In the genomic region with DNA sequence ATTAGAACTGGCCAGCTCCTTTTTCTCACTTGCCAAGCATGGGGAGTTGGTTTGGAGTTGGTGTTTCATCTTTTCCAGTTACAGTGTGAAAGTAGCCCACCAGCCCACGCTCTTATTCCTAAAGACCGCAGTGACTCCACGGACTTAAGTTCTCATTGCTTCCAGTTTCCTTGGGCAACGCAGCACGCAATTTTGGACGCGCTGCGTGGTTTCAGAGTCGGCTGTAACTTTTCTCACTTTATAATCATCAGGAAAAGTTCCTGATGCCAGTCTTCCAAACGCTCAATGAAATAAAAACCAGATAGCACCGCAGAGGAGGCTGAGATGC, we compare ENCODE assay signal across 8 cellular contexts. TPM values are rescaled to one million over a fixed set of nuclear protein-coding genes. Genes with fewer than 3 reads are reported as not detected.
DNase-seq lines count a peak whose midpoint lies in the region; ATAC-seq and TF ChIP-seq lines count a peak whose summit lies in the region.

No MANE protein-coding gene starts in this region.

- peak overlapping the region; percentile 94 to 99 (median 97) for H3K27ac Mint-ChIP-seq in CD4-positive, alpha-beta memory T cell
- H3K27ac Mint-ChIP-seq in MCF 10A (ENCODE audit: low read depth, unreplicated experiment) = peak overlapping the region; percentile 86
- peak overlapping the region; percentile 98 for H3K27ac Mint-ChIP-seq in stimulated activated memory B cell treated with anti-CD40 and anti-IgM and Interleukin-4, amounts not matched to agents 10 μg/mL and 1 μg/mL and 100 μg/mL, for 72 hours

- POLR2A ChIA-PET in CD4-positive, alpha-beta memory T cell (lab: Charles Lee; ENCODE audit: partially characterized antibody) = interaction anchor here (0.7 to 3.2 kb wide), 10 partner anchors 20 to 1719 kb away, joined by 3 to 38 read pairs (median 5); partner anchors contain the start of genes BCLAF1 and MAP3K5
- POLR2A ChIA-PET in MCF 10A (lab: Yijun Ruan, JAX) = interaction anchor here (0.6 to 2.1 kb wide), 16 partner anchors 9 to 444 kb away, joined by 3 to 10 read pairs (median 4); partner anchors contain the start of gene MAP3K5

- peak overlapping the region; percentile 68 to 82 for H3K9ac ChIP-seq in liver (ENCODE audit: low read depth in 1 of 2, low read length in 2 of 2)

- WGBS in liver = 2% methylated on average over 11 of the region's 11 CpGs

- H3K4me1 Mint-ChIP-seq in CD4-positive, alpha-beta memory T cell = peaks cover 13 to 41% (median 22%) of the 10 kb centered on the region in 4 donors
- no peaks in the 10 kb centered on the region for H3K4me1 Mint-ChIP-seq in MCF 10A (ENCODE audit: insufficient read depth, unreplicated experiment)
- H3K4me1 Mint-ChIP-seq in stimulated activated memory B cell treated with anti-CD40 and anti-IgM and Interleukin-4, amounts not matched to agents 10 μg/mL and 1 μg/mL and 100 μg/mL, for 72 hours = peaks cover 29% of the 10 kb centered on the region

- TF ChIP-seq CTCF in NB4 (IDR thresholded peaks at IDR 0.05; ENCODE audit: low read depth, low read length) (no peak), MCF 10A (IDR thresholded peaks at IDR 0.05; ENCODE audit: unreplicated experiment) (no peak), liver (IDR thresholded peaks at IDR 0.05; ENCODE audit: low read depth, low read length, missing input control) (no peak)

- H3K36me3 Mint-ChIP-seq in CD4-positive, alpha-beta memory T cell = peaks cover 18 to 24% of the 10 kb centered on the region in 2 donors
- H3K36me3 Mint-ChIP-seq in MCF 10A (ENCODE audit: insufficient read depth, unreplicated experiment) = peaks cover 17% of the 10 kb centered on the region
- peaks cover 11% of the 10 kb centered on the region for H3K36me3 Mint-ChIP-seq in stimulated activated memory B cell treated with anti-CD40 and anti-IgM and Interleukin-4, amounts not matched to agents 10 μg/mL and 1 μg/mL and 100 μg/mL, for 72 hours

- peaks cover 12% of the 10 kb centered on the region for H3K4me1 ChIP-seq in CD4-positive, alpha-beta memory T cell (ENCODE audit: insufficient read depth, low read length)
- H3K4me1 ChIP-seq in liver (ENCODE audit: control insufficient read depth in 4 of 4, insufficient read depth in 4 of 4, low read length in 3 of 4) = peaks cover 0 to 7% (median 2%) of the 10 kb centered on the region in 4 donors

- no peaks in the 10 kb centered on the region for H3K27me3 ChIP-seq in CD4-positive, alpha-beta memory T cell (ENCODE audit: insufficient read depth, low read length)
- H3K27me3 ChIP-seq in liver (ENCODE audit: control insufficient read depth in 4 of 4, insufficient read depth in 4 of 4, low read length in 3 of 4) = no peaks in the 10 kb centered on the region

- ATAC-seq in GM21447 (IDR thresholded peaks at IDR 0.05; ENCODE audit: unreplicated experiment) = peak; percentile 9
- no peak for ATAC-seq in stimulated activated memory B cell treated with anti-CD40 and anti-IgM and Interleukin-4, amounts not matched to agents 10 μg/mL and 1 μg/mL and 100 μg/mL, for 72 hours

- BruUV-seq in MCF 10A (replicated peaks; lab: Mats Ljungman, UMichigan) = TSS peak; percentile 66

- no peaks in the 10 kb centered on the region for H3K36me3 ChIP-seq in CD4-positive, alpha-beta memory T cell (ENCODE audit: insufficient read depth, low read length)
- peaks cover 0 to 8% (median 3%) of the 10 kb centered on the region in 4 donors for H3K36me3 ChIP-seq in liver (ENCODE audit: control insufficient read depth in 4 of 4, insufficient read depth in 3 of 4, low read depth in 1 of 4, low read length in 3 of 4)

- DNase-seq in CD4-positive, alpha-beta memory T cell = no peak
- DNase-seq in NB4 (ENCODE audit: low read depth) (no peak), MCF 10A (ENCODE audit: unreplicated experiment) (no peak), SW480 (ENCODE audit: low spot score) (no peak), SHP77 (lab: John Stamatoyannopoulos, UW) (no peak)

- TF ChIP-seq RAD21 in liver (IDR thresholded peaks at IDR 0.05) = no peak

- CTCF ChIA-PET in CD4-positive, alpha-beta memory T cell (lab: Charles Lee; ENCODE audit: partially characterized antibody) = interaction anchor here (1.0 to 4.1 kb wide), 3 partner anchors 28 to 178 kb away, joined by 3 to 34 read pairs (median 19); partner anchors contain the start of gene MAP3K5
- CTCF ChIA-PET in MCF 10A (lab: Yijun Ruan, JAX) = interaction anchor here (0.7 to 2.4 kb wide), 4 partner anchors 28 to 50 kb away, joined by 3 to 7 read pairs (median 5); partner anchors contain the start of gene MAP3K5

- intact Hi-C loops in CD4-positive, alpha-beta memory T cell (cut with micrococcal nuclease) = loop anchor here (1.0 kb wide), 3 partner anchors 29 to 533 kb away; partner anchors contain the start of gene BCLAF1
- intact Hi-C loops in MCF 10A (cut with micrococcal nuclease) = no loop called here

- H3K4me3 Mint-ChIP-seq in CD4-positive, alpha-beta memory T cell = peak overlapping the region; percentile 93 to 99 (median 96)
- H3K4me3 Mint-ChIP-seq in MCF 10A (ENCODE audit: unreplicated experiment) = peak overlapping the region; percentile 81
- peak overlapping the region; percentile 94 for H3K4me3 Mint-ChIP-seq in stimulated activated memory B cell treated with anti-CD40 and anti-IgM and Interleukin-4, amounts not matched to agents 10 μg/mL and 1 μg/mL and 100 μg/mL, for 72 hours

- H3K9me3 Mint-ChIP-seq in CD4-positive, alpha-beta memory T cell = peaks cover 0 to 2% (median 0%) of the 10 kb centered on the region in 8 donors
- no peaks in the 10 kb centered on the region for H3K9me3 Mint-ChIP-seq in MCF 10A (ENCODE audit: unreplicated experiment)
- no peaks in the 10 kb centered on the region for H3K9me3 Mint-ChIP-seq in stimulated activated memory B cell treated with anti-CD40 and anti-IgM and Interleukin-4, amounts not matched to agents 10 μg/mL and 1 μg/mL and 100 μg/mL, for 72 hours

- H3K9me3 ChIP-seq in CD4-positive, alpha-beta memory T cell (ENCODE audit: control insufficient read depth in 1 of 2, low read length in 2 of 2) = no peaks in the 10 kb centered on the region
- H3K9me3 ChIP-seq in liver (ENCODE audit: control insufficient read depth in 4 of 4, low read length in 3 of 4) = no peaks in the 10 kb centered on the region

- H3K4me3 ChIP-seq in CD4-positive, alpha-beta memory T cell (ENCODE audit: low read length in 2 of 2) = peak overlapping the region; percentile 51 to 82
- H3K4me3 ChIP-seq in NB4 (ENCODE audit: low read depth, low read length) = peak overlapping the region; percentile 79
- peak overlapping the region; percentile 66 to 91 (median 85) for H3K4me3 ChIP-seq in liver (ENCODE audit: low read depth in 1 of 3, low read length in 3 of 3)

- H3K27me3 Mint-ChIP-seq in CD4-positive, alpha-beta memory T cell = peaks cover 9 to 10% of the 10 kb centered on the region in 2 donors
- H3K27me3 Mint-ChIP-seq in MCF 10A (ENCODE audit: insufficient read depth, unreplicated experiment) = no peaks in the 10 kb centered on the region
- H3K27me3 Mint-ChIP-seq in stimulated activated memory B cell treated with anti-CD40 and anti-IgM and Interleukin-4, amounts not matched to agents 10 μg/mL and 1 μg/mL and 100 μg/mL, for 72 hours = peaks cover 16% of the 10 kb centered on the region

- TF ChIP-seq POLR2A in NB4 (IDR thresholded peaks at IDR 0.05; ENCODE audit: extremely low read depth, insufficient read length) = no peak

- H3K27ac ChIP-seq in CD4-positive, alpha-beta memory T cell (ENCODE audit: low read depth, low read length) = peak overlapping the region; percentile 87
- peak overlapping the region; percentile 79 to 91 for H3K27ac ChIP-seq in liver (ENCODE audit: low read depth in 1 of 2, low read length in 2 of 2)

TF ChIP-seq in liver, 16 proteins besides CTCF, POLR2A, EP300 and RAD21:
- TF ChIP-seq YY1 (IDR thresholded peaks at IDR 0.05) = no peak
- TF ChIP-seq, protein P1, sequence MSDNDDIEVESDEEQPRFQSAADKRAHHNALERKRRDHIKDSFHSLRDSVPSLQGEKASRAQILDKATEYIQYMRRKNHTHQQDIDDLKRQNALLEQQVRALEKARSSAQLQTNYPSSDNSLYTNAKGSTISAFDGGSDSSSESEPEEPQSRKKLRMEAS (IDR thresholded peaks at IDR 0.05) = peak; percentile 7
- TF ChIP-seq, protein P2, sequence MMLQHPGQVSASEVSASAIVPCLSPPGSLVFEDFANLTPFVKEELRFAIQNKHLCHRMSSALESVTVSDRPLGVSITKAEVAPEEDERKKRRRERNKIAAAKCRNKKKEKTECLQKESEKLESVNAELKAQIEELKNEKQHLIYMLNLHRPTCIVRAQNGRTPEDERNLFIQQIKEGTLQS (IDR thresholded peaks at IDR 0.05) = no peak
- TF ChIP-seq EGR1 (IDR thresholded peaks at IDR 0.05; ENCODE audit: low read depth in 2 of 2) = peak in 1 of 2 donors; percentile 25
TF ChIP-seq in liver: peak in this region for 2.

RNA-seq across cellular contexts. Expression of gene PEX7, which starts 0.4 kb away (rescaled TPM):
- 1 to 10 TPM; 4.4 to 5.8 TPM for total RNA-seq in CD4-positive, alpha-beta memory T cell
- 1 to 10 TPM; 4.5 to 7.2 TPM for polyA plus RNA-seq in CD4-positive, alpha-beta memory T cell
- total RNA-seq in MCF 10A (2022) (6.0 and 8.2 TPM in 2 replicates), liver (1 to 10 TPM; 5.8 to 7.5 TPM)
- 1 to 10 TPM; 5.2 to 6.7 TPM for polyA plus RNA-seq in liver

RNA-seq across cellular contexts. Expression of gene MAP3K5, which starts 29.7 kb away (rescaled TPM):
- total RNA-seq in CD4-positive, alpha-beta memory T cell = 10 to 100 TPM; 31.4 to 31.7 TPM
- polyA plus RNA-seq in CD4-positive, alpha-beta memory T cell = 10 to 100 TPM in 1 of 2 donors, 1 to 10 TPM in 1; 7.3 to 26.3 TPM
- 7.6 and 8.4 TPM in 2 replicates for total RNA-seq in MCF 10A (2022)
- 10 to 100 TPM in 1 of 2 donors, 1 to 10 TPM in 1; 5.4 to 18.0 TPM for total RNA-seq in liver
- 1 to 10 TPM; 2.9 to 5.7 TPM for polyA plus RNA-seq in liver
